33 cellular contexts compared by ENCODE assay signal in the genomic region with DNA sequence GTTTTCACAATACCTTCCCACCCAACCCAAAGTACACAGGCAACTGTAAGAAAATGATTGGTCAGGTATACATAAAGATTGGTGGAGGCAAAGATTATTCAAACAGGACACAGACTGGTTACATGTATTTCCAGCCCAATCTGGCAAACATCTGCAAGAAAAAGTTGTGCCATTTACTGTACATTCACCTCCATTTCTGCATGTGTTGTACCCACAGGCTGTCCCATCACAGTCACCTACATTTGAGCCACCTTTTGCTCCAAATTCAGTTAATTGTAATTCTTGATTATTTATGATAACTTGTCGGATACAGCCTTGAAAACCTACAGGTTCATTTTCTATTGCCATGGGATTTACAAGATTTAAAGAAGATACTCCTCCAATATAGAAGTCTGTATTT.
"Had no signal": no experiment of that assay in that cellular context is flagged by ENCODE, and none has a peak within 500 bp of the region (broad histone marks: within the 10 kb centered on the region; RNA-seq: fewer than 3 reads in every experiment).

No MANE protein-coding gene starts in this region.

- H3K4me1 Mint-ChIP-seq: activated B cell treated with CpG ODN at 0.5 μM for 24 hours; activated CD4-positive, alpha-beta T cell treated with anti-CD3 and anti-CD28 coated beads, Interleukin-2, amount 10 ng/mL, durations not matched to agents 24 days and 14 days; activated T-helper 17 cell treated with anti-CD3 and anti-CD28 coated beads, Interleukin-2, amount 50 U/mL, for 72 hours had no signal

- H3K27ac Mint-ChIP-seq: activated B cell treated with CpG ODN at 0.5 μM for 24 hours; activated CD4-positive, alpha-beta memory T cell treated with anti-CD3 and anti-CD28 coated beads for 36 hours; activated CD4-positive, alpha-beta T cell treated with anti-CD3 and anti-CD28 coated beads, Interleukin-2, amount 10 ng/mL, durations not matched to agents 24 days and 14 days; activated CD8-positive, alpha-beta T cell treated with anti-CD3 and anti-CD28 coated beads for 36 hours; activated naive CD4-positive, alpha-beta T cell treated with anti-CD3 and anti-CD28 coated beads for 36 hours; activated naive CD4-positive, alpha-beta T cell treated with anti-CD3 and anti-CD28 coated beads, Interleukin-2, amount 50 U/mL, for 72 hours; activated naive CD8-positive, alpha-beta T cell treated with anti-CD3 and anti-CD28 coated beads for 36 hours; activated T-helper 1 cell treated with anti-CD3 and anti-CD28 coated beads, Interleukin-12 subunit alpha, Interleukin-12 subunit beta, Interleukin-2, Interleukin-4 antibody, amounts not matched to agents 30 ng/mL and 10 ng/mL and 1 ng/mL, durations not matched to agents 14 hours and 24 hours and 36 hours; activated T-helper 17 cell treated with anti-CD3 and anti-CD28 coated beads, Interleukin-2, amount 50 U/mL, for 72 hours; T-helper 1 cell treated with Interleukin-12 subunit alpha and Interleukin-12 subunit beta and Interleukin-4 antibody, amounts not matched to agents 30 μg/mL and 1 μg/mL, for 36 hours; T-helper 2 cell treated with Interferon-gamma antibody and Interleukin-4, amounts not matched to agents 5 μg/mL and 100 μg/mL, for 36 hours had no signal

- ATAC-seq: activated CD8-positive, alpha-beta T cell treated with anti-CD3 and anti-CD28 coated beads for 36 hours; activated naive CD4-positive, alpha-beta T cell treated with anti-CD3 and anti-CD28 coated beads, Interleukin-2, amount 50 U/mL, for 72 hours; activated T-cell treated with anti-CD3 and anti-CD28 coated beads, Interleukin-2, amount 50 U/mL, for 4 hours; activated T-helper 17 cell treated with anti-CD3 and anti-CD28 coated beads, Interleukin-2, amount 50 U/mL, for 72 hours; body of pancreas had no signal

- H3K9me3 Mint-ChIP-seq: activated B cell treated with CpG ODN at 0.5 μM for 24 hours; activated CD4-positive, alpha-beta memory T cell treated with anti-CD3 and anti-CD28 coated beads for 36 hours; activated CD4-positive, alpha-beta T cell treated with anti-CD3 and anti-CD28 coated beads, Interleukin-2, amount 10 ng/mL, durations not matched to agents 24 days and 14 days; activated CD8-positive, alpha-beta T cell treated with anti-CD3 and anti-CD28 coated beads for 36 hours; activated naive CD4-positive, alpha-beta T cell treated with anti-CD3 and anti-CD28 coated beads for 36 hours; activated naive CD4-positive, alpha-beta T cell treated with anti-CD3 and anti-CD28 coated beads, Interleukin-2, amount 50 U/mL, for 72 hours; activated naive CD8-positive, alpha-beta T cell treated with anti-CD3 and anti-CD28 coated beads for 36 hours; activated T-cell treated with anti-CD3 and anti-CD28 coated beads, Interleukin-2, amount 50 U/mL, for 4 hours; activated T-helper 1 cell treated with anti-CD3 and anti-CD28 coated beads, Interleukin-12 subunit alpha, Interleukin-12 subunit beta, Interleukin-2, Interleukin-4 antibody, amounts not matched to agents 30 ng/mL and 10 ng/mL and 1 ng/mL, durations not matched to agents 14 hours and 24 hours and 36 hours; activated T-helper 17 cell treated with anti-CD3 and anti-CD28 coated beads, Interleukin-2, amount 50 U/mL, for 72 hours; T-helper 1 cell treated with Interleukin-12 subunit alpha and Interleukin-12 subunit beta and Interleukin-4 antibody, amounts not matched to agents 30 μg/mL and 1 μg/mL, for 36 hours; T-helper 2 cell treated with Interferon-gamma antibody and Interleukin-4, amounts not matched to agents 5 μg/mL and 100 μg/mL, for 36 hours had no signal

- H3K27me3 Mint-ChIP-seq: activated B cell treated with CpG ODN at 0.5 μM for 24 hours; activated CD4-positive, alpha-beta memory T cell treated with anti-CD3 and anti-CD28 coated beads for 36 hours; activated CD4-positive, alpha-beta T cell treated with anti-CD3 and anti-CD28 coated beads, Interleukin-2, amount 10 ng/mL, durations not matched to agents 24 days and 14 days; activated CD8-positive, alpha-beta T cell treated with anti-CD3 and anti-CD28 coated beads for 36 hours; activated naive CD8-positive, alpha-beta T cell treated with anti-CD3 and anti-CD28 coated beads for 36 hours; activated T-helper 17 cell treated with anti-CD3 and anti-CD28 coated beads, Interleukin-2, amount 50 U/mL, for 72 hours had no signal

- H3K36me3 Mint-ChIP-seq: activated CD4-positive, alpha-beta memory T cell treated with anti-CD3 and anti-CD28 coated beads for 36 hours; activated naive CD4-positive, alpha-beta T cell treated with anti-CD3 and anti-CD28 coated beads, Interleukin-2, amount 50 U/mL, for 72 hours; activated naive CD8-positive, alpha-beta T cell treated with anti-CD3 and anti-CD28 coated beads for 36 hours had no signal

- FAIRE-seq: TTC549 had no signal

- H3K4me3 Mint-ChIP-seq: activated B cell treated with CpG ODN at 0.5 μM for 24 hours; activated CD4-positive, alpha-beta memory T cell treated with anti-CD3 and anti-CD28 coated beads for 36 hours; activated CD4-positive, alpha-beta T cell treated with anti-CD3 and anti-CD28 coated beads, Interleukin-2, amount 10 ng/mL, durations not matched to agents 24 days and 14 days; activated CD8-positive, alpha-beta T cell treated with anti-CD3 and anti-CD28 coated beads for 36 hours; activated naive CD4-positive, alpha-beta T cell treated with anti-CD3 and anti-CD28 coated beads for 36 hours; activated naive CD8-positive, alpha-beta T cell treated with anti-CD3 and anti-CD28 coated beads for 36 hours; activated T-cell treated with anti-CD3 and anti-CD28 coated beads, Interleukin-2, amount 50 U/mL, for 4 hours; activated T-helper 1 cell treated with anti-CD3 and anti-CD28 coated beads, Interleukin-12 subunit alpha, Interleukin-12 subunit beta, Interleukin-2, Interleukin-4 antibody, amounts not matched to agents 30 ng/mL and 10 ng/mL and 1 ng/mL, durations not matched to agents 14 hours and 24 hours and 36 hours; activated T-helper 17 cell treated with anti-CD3 and anti-CD28 coated beads, Interleukin-2, amount 50 U/mL, for 72 hours; T-helper 1 cell treated with Interleukin-12 subunit alpha and Interleukin-12 subunit beta and Interleukin-4 antibody, amounts not matched to agents 30 μg/mL and 1 μg/mL, for 36 hours; T-helper 2 cell treated with Interferon-gamma antibody and Interleukin-4, amounts not matched to agents 5 μg/mL and 100 μg/mL, for 36 hours had no signal

- DNase-seq: activated B cell treated with CpG ODN at 0.5 μM for 24 hours; activated CD4-positive, alpha-beta memory T cell treated with anti-CD3 and anti-CD28 coated beads for 36 hours; activated CD4-positive, alpha-beta T cell treated with anti-CD3 and anti-CD28 coated beads for 4 hours; activated CD4-positive, alpha-beta T cell treated with anti-CD3 and anti-CD28 coated beads, Interleukin-2, amount 10 ng/mL, durations not matched to agents 24 days and 14 days; activated CD4-positive, alpha-beta T cell treated with anti-CD3 and anti-CD28 coated beads, Interleukin-2, amount 50 U/mL, for 1 hour; activated CD4-positive, alpha-beta T cell treated with anti-CD3 and anti-CD28 coated beads, Interleukin-2, amount 50 U/mL, for 4 hours; activated CD4-positive, CD25-positive, alpha-beta regulatory T cell treated with anti-CD3 and anti-CD28 coated beads, Interleukin-2, amount 50 U/mL, for 72 hours; activated CD8-positive, alpha-beta memory T cell treated with anti-CD3 and anti-CD28 coated beads, Interleukin-2, amount 50 U/mL, for 4 hours; activated CD8-positive, alpha-beta T cell treated with anti-CD3 and anti-CD28 coated beads for 36 hours; activated effector memory CD4-positive, alpha-beta T cell treated with anti-CD3 and anti-CD28 coated beads, Interleukin-2, amount 50 U/mL, for 16 hours; activated gamma-delta T cell treated with Interleukin-2 at 50 U/mL for 16 hours; activated naive CD4-positive, alpha-beta T cell; activated naive CD4-positive, alpha-beta T cell treated with anti-CD3 and anti-CD28 coated beads for 36 hours; activated naive CD4-positive, alpha-beta T cell treated with anti-CD3 and anti-CD28 coated beads, Interleukin-2, amount 50 U/mL, for 16 hours; activated naive CD8-positive, alpha-beta T cell treated with anti-CD3 and anti-CD28 coated beads for 36 hours; activated T-cell treated with anti-CD3 and anti-CD28 coated beads for 4 hours; activated T-cell treated with anti-CD3 and anti-CD28 coated beads, Interleukin-2, amount 50 U/mL, for 1 hour; activated T-cell treated with anti-CD3 and anti-CD28 coated beads, Interleukin-2, amount 50 U/mL, for 4 hours; adrenal gland; amniotic stem cell; aorta; body of pancreas; brain microvascular endothelial cell; central memory CD4-positive, alpha-beta T cell; T-helper 1 cell; T-helper 2 cell; T-helper 9 cell had no signal
